ENCODE assay signal across 8 cellular contexts in genomic region chr10:113454341-113455061, GRCh38.
A peak's percentile ranks its signal among the peaks of the same experiment; 100 is the strongest.
DNase-seq lines count a peak whose midpoint lies in the region; ATAC-seq and TF ChIP-seq lines count a peak whose summit lies in the region.

No MANE protein-coding gene starts in this region.

- H3K27ac Mint-ChIP-seq in activated CD8-positive, alpha-beta T cell treated with anti-CD3 and anti-CD28 coated beads for 36 hours = no peak overlapping the region
- H3K27ac Mint-ChIP-seq in CD8-positive, alpha-beta T cell = no peak overlapping the region

- no peaks in the 10 kb centered on the region for H3K9me3 Mint-ChIP-seq in activated CD8-positive, alpha-beta T cell treated with anti-CD3 and anti-CD28 coated beads for 36 hours
- no peaks in the 10 kb centered on the region for H3K9me3 Mint-ChIP-seq in CD8-positive, alpha-beta T cell

- H3K36me3 ChIP-seq in left ventricle myocardium inferior (no peaks in the 10 kb centered on the region), sigmoid colon (no peaks in the 10 kb centered on the region)
- H3K36me3 ChIP-seq in CD8-positive, alpha-beta T cell (ENCODE audit: insufficient read depth, low read length) = no peaks in the 10 kb centered on the region

- TF ChIP-seq EP300 in sigmoid colon (IDR thresholded peaks at IDR 0.05) = no peak

- H3K27me3 ChIP-seq in left ventricle myocardium inferior (ENCODE audit: low read depth) (peaks cover 64% of the 10 kb centered on the region), sigmoid colon (no peaks in the 10 kb centered on the region)
- H3K27me3 ChIP-seq in CD8-positive, alpha-beta T cell (ENCODE audit: insufficient read depth, low read length) = no peaks in the 10 kb centered on the region

- 4 to 10% methylated on average over 15 of the region's 15 CpGs for WGBS in sigmoid colon, 2 donors

- H3K4me1 ChIP-seq in left ventricle myocardium inferior (no peaks in the 10 kb centered on the region), sigmoid colon (peaks cover 0 to 7% (median 3%) of the 10 kb centered on the region in 4 donors)
- no peaks in the 10 kb centered on the region for H3K4me1 ChIP-seq in CD8-positive, alpha-beta T cell (ENCODE audit: insufficient read depth, low read length)

- CTCF ChIA-PET in activated CD8-positive, alpha-beta T cell treated with anti-CD3 and anti-CD28 coated beads for 36 hours (lab: Charles Lee) = interaction anchor here (0.7 to 2.1 kb wide), 5 partner anchors 9 to 223 kb away, joined by 3 to 7 read pairs (median 3); no protein-coding TSS in a partner anchor
- CTCF ChIA-PET in CD8-positive, alpha-beta T cell (lab: Charles Lee) = interaction anchor here (0.7 kb wide), 1 partner anchor 13 kb away, joined by 3 read pairs; no protein-coding TSS in a partner anchor

- intact Hi-C loops in activated CD8-positive, alpha-beta T cell treated with anti-CD3 and anti-CD28 coated beads for 36 hours (cut with micrococcal nuclease) = no loop called here
- intact Hi-C loops in left ventricle myocardium inferior (cut with micrococcal nuclease) = no loop called here
- intact Hi-C loops in sigmoid colon (cut with DNase I) = no loop called here
- intact Hi-C loops in CD8-positive, alpha-beta T cell (cut with DNase I, micrococcal nuclease) = no loop called here

- no peaks in the 10 kb centered on the region for H3K36me3 Mint-ChIP-seq in activated CD8-positive, alpha-beta T cell treated with anti-CD3 and anti-CD28 coated beads for 36 hours (ENCODE audit: low read depth)
- H3K36me3 Mint-ChIP-seq in CD8-positive, alpha-beta T cell = no peaks in the 10 kb centered on the region

- H3K27me3 Mint-ChIP-seq in activated CD8-positive, alpha-beta T cell treated with anti-CD3 and anti-CD28 coated beads for 36 hours = peaks cover 15% of the 10 kb centered on the region
- H3K27me3 Mint-ChIP-seq in CD8-positive, alpha-beta T cell (ENCODE audit: low read depth) = peaks cover 3% of the 10 kb centered on the region

- H3K27ac ChIP-seq in left ventricle myocardium inferior (replicated peaks) (no peak overlapping the region), sigmoid colon (no peak overlapping the region)
- H3K27ac ChIP-seq in CD8-positive, alpha-beta T cell (ENCODE audit: low read depth, low read length) = no peak overlapping the region

- peak; percentile 59 for TF ChIP-seq CTCF in activated CD8-positive, alpha-beta T cell treated with anti-CD3 and anti-CD28 coated beads for 36 hours (IDR thresholded peaks at IDR 0.05)
- TF ChIP-seq CTCF in left ventricle myocardium inferior (IDR thresholded peaks at IDR 0.05; ENCODE audit: borderline replicate concordance) (peak; percentile 74), sigmoid colon (IDR thresholded peaks at IDR 0.05) (peak; percentile 14 to 59 (median 48))
- TF ChIP-seq CTCF in CD8-positive, alpha-beta T cell (IDR thresholded peaks at IDR 0.05) = no peak

- POLR2A ChIA-PET in activated CD8-positive, alpha-beta T cell treated with anti-CD3 and anti-CD28 coated beads for 36 hours (lab: Charles Lee) = no interaction called here
- POLR2A ChIA-PET in CD8-positive, alpha-beta T cell (lab: Charles Lee) = no interaction called here

- no peaks in the 10 kb centered on the region for H3K9me3 ChIP-seq in left ventricle myocardium inferior (replicated peaks)
- no peaks in the 10 kb centered on the region for H3K9me3 ChIP-seq in sigmoid colon
- no peaks in the 10 kb centered on the region for H3K9me3 ChIP-seq in CD8-positive, alpha-beta T cell (ENCODE audit: low read length)

- ATAC-seq in activated CD8-positive, alpha-beta T cell treated with anti-CD3 and anti-CD28 coated beads for 36 hours = peak; percentile 39
- no peak for ATAC-seq in CD8-positive, alpha-beta T cell
- ATAC-seq in GM18517 (IDR thresholded peaks at IDR 0.05; ENCODE audit: unreplicated experiment) = no peak

- peak; percentile 17 for DNase-seq in SHP77 (lab: John Stamatoyannopoulos, UW)
- no peak for DNase-seq in SHP77 treated with DMSO at 0.1 percent for 48 hours (lab: John Stamatoyannopoulos, UW)
- DNase-seq in HuH-7 (ENCODE audit: low spot score) = peak; percentile 56
- DNase-seq in activated CD8-positive, alpha-beta T cell treated with anti-CD3 and anti-CD28 coated beads for 36 hours = peak; percentile 45
- DNase-seq in left ventricle myocardium inferior = peak; percentile 33
- peak; percentile 69 for DNase-seq in sigmoid colon
- no peak for DNase-seq in CD8-positive, alpha-beta T cell

- H3K4me3 ChIP-seq in left ventricle myocardium inferior (peak overlapping the region; percentile 20), sigmoid colon (peak overlapping the region in 1 of 4 donors; percentile 8)
- no peak overlapping the region for H3K4me3 ChIP-seq in CD8-positive, alpha-beta T cell (ENCODE audit: low read depth, low read length)

- H3K4me3 Mint-ChIP-seq in activated CD8-positive, alpha-beta T cell treated with anti-CD3 and anti-CD28 coated beads for 36 hours = no peak overlapping the region
- H3K4me3 Mint-ChIP-seq in CD8-positive, alpha-beta T cell = no peak overlapping the region

- no peaks in the 10 kb centered on the region for H3K4me1 Mint-ChIP-seq in activated CD8-positive, alpha-beta T cell treated with anti-CD3 and anti-CD28 coated beads for 36 hours (ENCODE audit: low read depth)
- no peaks in the 10 kb centered on the region for H3K4me1 Mint-ChIP-seq in CD8-positive, alpha-beta T cell (ENCODE audit: low read depth)

- no peak for TF ChIP-seq POLR2A in sigmoid colon (IDR thresholded peaks at IDR 0.05)

Comparison
In these comparisons a context has a peak if more than half of its experiments do, and no peak if none do; other contexts are left out.
1. DNase-seq: peak in SHP77 (2 of 2), HuH-7 (single experiment), activated CD8-positive, alpha-beta T cell treated with anti-CD3 and anti-CD28 coated beads for 36 hours (single experiment), left ventricle myocardium inferior (single experiment) and sigmoid colon (single experiment); none in SHP77 treated with DMSO at 0.1 percent for 48 hours (single experiment) and CD8-positive, alpha-beta T cell (0 of 7).